In the genomic region with DNA sequence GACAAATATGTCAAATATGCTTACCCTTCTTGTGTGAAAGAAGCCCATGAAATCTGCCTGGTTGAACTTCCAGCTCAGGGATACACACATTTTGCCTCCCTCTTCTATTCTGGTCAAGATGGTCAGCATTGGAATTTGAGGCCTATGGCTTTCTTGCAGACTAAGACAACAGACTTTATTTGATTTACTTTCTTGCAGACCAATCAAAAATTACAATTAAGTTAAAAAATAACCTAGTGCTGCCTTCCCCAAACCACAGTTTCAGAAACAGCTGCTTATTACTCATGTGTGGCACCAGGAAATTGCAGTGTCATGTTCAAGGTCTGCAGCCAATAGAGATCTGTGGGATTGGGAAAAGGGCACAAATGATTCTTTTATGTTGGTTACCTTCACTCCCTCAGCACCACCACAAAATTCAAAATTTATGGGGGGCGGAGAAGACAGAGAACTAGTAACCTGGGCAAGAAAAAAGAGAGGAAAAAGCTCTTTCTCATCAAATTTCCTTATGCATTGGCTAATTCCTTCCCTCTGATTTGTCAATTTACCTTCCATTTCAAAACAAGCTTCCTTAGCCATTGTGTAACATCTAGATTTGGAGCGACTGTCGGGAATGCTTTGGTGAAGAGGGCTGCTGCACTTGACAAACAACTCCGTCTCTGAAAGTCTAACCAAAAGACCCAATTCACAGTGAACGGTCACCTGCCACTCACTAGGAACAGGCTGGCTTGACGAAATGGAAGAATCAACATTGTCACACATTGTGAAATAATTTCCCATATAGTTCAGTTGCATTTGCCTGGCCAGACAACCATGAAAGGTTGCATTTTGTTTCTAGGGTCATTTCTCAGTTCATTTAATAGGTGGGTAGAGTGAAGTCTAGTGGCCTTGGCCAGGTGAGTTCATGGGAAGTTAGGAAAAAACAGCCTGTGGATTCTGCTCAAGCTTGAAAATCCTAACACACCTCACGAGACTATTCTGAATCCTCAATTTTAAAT, we compare ENCODE assay signal across 1 cellular context.
TF ChIP-seq lines count a peak whose summit lies in the region.

No MANE protein-coding gene starts in this region.

TF ChIP-seq in HepG2, 621 proteins besides CTCF, POLR2A, EP300 and RAD21 (continued from another document and continues in another):
- TF ChIP-seq U2AF2 (IDR thresholded peaks at IDR 0.05; ENCODE audit: low read depth, low read length) (0 out of 2 replicates have a peak, but pooled peaks have one; percentile 8), ZNF282 (IDR thresholded peaks at IDR 0.05; ENCODE audit: partially characterized antibody) (no peak), MIER3 (CRISPR knock-in tag; IDR thresholded peaks at IDR 0.05; ENCODE audit: borderline replicate concordance) (peak; percentile 96), YEATS2 (CRISPR knock-in tag; IDR thresholded peaks at IDR 0.05; ENCODE audit: borderline replicate concordance) (peak; percentile 83; the same call in 1 of the 2 replicates), ZFP62 (CRISPR knock-in tag; IDR thresholded peaks at IDR 0.05) (no peak), TBP (CRISPR knock-in tag; IDR thresholded peaks at IDR 0.05) (no peak), ZNF367 (CRISPR knock-in tag; IDR thresholded peaks at IDR 0.05; ENCODE audit: borderline replicate concordance) (no peak), TMF1 (CRISPR knock-in tag; IDR thresholded peaks at IDR 0.05; ENCODE audit: low read depth) (no peak), MEIS2 (CRISPR knock-in tag; IDR thresholded peaks at IDR 0.05) (peak; percentile 98), MBD4 (IDR thresholded peaks at IDR 0.05; ENCODE audit: borderline replicate concordance, low read length) (no peak; the same call in none of the 2 replicates), BHLHE40 (IDR thresholded peaks at IDR 0.05; ENCODE audit: low read length) (peak; percentile 91), FOXC1 (CRISPR knock-in tag; IDR thresholded peaks at IDR 0.05; ENCODE audit: borderline replicate concordance) (peak; percentile 89), ZNF431 (CRISPR knock-in tag; IDR thresholded peaks at IDR 0.05; ENCODE audit: borderline replicate concordance, low read depth) (peak; percentile 56; the same call in 1 of the 2 replicates), PHF20 (CRISPR knock-in tag; IDR thresholded peaks at IDR 0.05) (peak; percentile 41; the same call in 1 of the 2 replicates), ZNF256 (CRISPR knock-in tag; conservative IDR thresholded peaks at IDR 0.05) (no peak), HDAC1 (CRISPR knock-in tag; IDR thresholded peaks at IDR 0.05) (peak; percentile 90), TP53 (CRISPR knock-in tag; conservative IDR thresholded peaks at IDR 0.05) (no peak), ZNF264 (CRISPR knock-in tag; IDR thresholded peaks at IDR 0.05) (peak; percentile 93), RARG (CRISPR knock-in tag; IDR thresholded peaks at IDR 0.05; ENCODE audit: low read depth) (no peak), ATF7 (IDR thresholded peaks at IDR 0.05) (peak; percentile 72), ATF7 (CRISPR knock-in tag; IDR thresholded peaks at IDR 0.05) (peak; percentile 57; the same call in 1 of the 2 replicates), GFI1 (CRISPR knock-in tag; IDR thresholded peaks at IDR 0.05; ENCODE audit: borderline replicate concordance) (peak; percentile 80; the same call in 1 of the 2 replicates), PHB2 (IDR thresholded peaks at IDR 0.05; ENCODE audit: partially characterized antibody) (no peak), MYC (CRISPR knock-in tag; IDR thresholded peaks at IDR 0.05; ENCODE audit: borderline replicate concordance) (no peak), RBFOX2 (IDR thresholded peaks at IDR 0.05; ENCODE audit: low read depth, low read length) (no peak), ATRX (CRISPR knock-in tag; IDR thresholded peaks at IDR 0.05; ENCODE audit: borderline replicate concordance) (no peak), KAT2B (IDR thresholded peaks at IDR 0.05; ENCODE audit: borderline replicate concordance, low read depth, low read length) (no peak), SNRNP70 (IDR thresholded peaks at IDR 0.05; ENCODE audit: low read depth, low read length) (no peak)
- TF ChIP-seq, protein P1, sequence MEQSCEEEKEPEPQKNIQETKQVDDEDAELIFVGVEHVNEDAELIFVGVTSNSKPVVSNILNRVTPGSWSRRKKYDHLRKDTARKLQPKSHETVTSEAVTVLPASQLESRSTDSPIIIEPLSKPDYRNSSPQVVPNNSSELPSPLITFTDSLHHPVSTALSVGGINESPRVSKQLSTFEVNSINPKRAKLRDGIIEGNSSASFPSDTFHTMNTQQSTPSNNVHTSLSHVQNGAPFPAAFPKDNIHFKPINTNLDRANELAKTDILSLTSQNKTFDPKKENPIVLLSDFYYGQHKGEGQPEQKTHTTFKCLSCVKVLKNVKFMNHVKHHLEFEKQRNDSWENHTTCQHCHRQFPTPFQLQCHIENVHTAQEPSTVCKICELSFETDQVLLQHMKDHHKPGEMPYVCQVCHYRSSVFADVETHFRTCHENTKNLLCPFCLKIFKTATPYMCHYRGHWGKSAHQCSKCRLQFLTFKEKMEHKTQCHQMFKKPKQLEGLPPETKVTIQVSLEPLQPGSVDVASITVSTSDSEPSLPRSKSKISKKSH (CRISPR knock-in tag; IDR thresholded peaks at IDR 0.05; ENCODE audit: borderline replicate concordance) = no peak
- TF ChIP-seq, protein P2, sequence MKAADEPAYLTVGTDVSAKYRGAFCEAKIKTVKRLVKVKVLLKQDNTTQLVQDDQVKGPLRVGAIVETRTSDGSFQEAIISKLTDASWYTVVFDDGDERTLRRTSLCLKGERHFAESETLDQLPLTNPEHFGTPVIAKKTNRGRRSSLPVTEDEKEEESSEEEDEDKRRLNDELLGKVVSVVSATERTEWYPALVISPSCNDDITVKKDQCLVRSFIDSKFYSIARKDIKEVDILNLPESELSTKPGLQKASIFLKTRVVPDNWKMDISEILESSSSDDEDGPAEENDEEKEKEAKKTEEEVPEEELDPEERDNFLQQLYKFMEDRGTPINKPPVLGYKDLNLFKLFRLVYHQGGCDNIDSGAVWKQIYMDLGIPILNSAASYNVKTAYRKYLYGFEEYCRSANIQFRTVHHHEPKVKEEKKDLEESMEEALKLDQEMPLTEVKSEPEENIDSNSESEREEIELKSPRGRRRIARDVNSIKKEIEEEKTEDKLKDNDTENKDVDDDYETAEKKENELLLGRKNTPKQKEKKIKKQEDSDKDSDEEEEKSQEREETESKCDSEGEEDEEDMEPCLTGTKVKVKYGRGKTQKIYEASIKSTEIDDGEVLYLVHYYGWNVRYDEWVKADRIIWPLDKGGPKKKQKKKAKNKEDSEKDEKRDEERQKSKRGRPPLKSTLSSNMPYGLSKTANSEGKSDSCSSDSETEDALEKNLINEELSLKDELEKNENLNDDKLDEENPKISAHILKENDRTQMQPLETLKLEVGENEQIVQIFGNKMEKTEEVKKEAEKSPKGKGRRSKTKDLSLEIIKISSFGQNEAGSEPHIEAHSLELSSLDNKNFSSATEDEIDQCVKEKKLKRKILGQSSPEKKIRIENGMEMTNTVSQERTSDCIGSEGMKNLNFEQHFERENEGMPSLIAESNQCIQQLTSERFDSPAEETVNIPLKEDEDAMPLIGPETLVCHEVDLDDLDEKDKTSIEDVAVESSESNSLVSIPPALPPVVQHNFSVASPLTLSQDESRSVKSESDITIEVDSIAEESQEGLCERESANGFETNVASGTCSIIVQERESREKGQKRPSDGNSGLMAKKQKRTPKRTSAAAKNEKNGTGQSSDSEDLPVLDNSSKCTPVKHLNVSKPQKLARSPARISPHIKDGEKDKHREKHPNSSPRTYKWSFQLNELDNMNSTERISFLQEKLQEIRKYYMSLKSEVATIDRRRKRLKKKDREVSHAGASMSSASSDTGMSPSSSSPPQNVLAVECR (CRISPR knock-in tag; IDR thresholded peaks at IDR 0.05; ENCODE audit: borderline replicate concordance) = peak; percentile 88; the same call in 1 of the 2 replicates
- TF ChIP-seq, protein P3, sequence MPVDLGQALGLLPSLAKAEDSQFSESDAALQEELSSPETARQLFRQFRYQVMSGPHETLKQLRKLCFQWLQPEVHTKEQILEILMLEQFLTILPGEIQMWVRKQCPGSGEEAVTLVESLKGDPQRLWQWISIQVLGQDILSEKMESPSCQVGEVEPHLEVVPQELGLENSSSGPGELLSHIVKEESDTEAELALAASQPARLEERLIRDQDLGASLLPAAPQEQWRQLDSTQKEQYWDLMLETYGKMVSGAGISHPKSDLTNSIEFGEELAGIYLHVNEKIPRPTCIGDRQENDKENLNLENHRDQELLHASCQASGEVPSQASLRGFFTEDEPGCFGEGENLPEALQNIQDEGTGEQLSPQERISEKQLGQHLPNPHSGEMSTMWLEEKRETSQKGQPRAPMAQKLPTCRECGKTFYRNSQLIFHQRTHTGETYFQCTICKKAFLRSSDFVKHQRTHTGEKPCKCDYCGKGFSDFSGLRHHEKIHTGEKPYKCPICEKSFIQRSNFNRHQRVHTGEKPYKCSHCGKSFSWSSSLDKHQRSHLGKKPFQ (CRISPR knock-in tag; IDR thresholded peaks at IDR 0.05; ENCODE audit: insufficient replicate concordance) = peak; percentile 66
- TF ChIP-seq, protein P4, sequence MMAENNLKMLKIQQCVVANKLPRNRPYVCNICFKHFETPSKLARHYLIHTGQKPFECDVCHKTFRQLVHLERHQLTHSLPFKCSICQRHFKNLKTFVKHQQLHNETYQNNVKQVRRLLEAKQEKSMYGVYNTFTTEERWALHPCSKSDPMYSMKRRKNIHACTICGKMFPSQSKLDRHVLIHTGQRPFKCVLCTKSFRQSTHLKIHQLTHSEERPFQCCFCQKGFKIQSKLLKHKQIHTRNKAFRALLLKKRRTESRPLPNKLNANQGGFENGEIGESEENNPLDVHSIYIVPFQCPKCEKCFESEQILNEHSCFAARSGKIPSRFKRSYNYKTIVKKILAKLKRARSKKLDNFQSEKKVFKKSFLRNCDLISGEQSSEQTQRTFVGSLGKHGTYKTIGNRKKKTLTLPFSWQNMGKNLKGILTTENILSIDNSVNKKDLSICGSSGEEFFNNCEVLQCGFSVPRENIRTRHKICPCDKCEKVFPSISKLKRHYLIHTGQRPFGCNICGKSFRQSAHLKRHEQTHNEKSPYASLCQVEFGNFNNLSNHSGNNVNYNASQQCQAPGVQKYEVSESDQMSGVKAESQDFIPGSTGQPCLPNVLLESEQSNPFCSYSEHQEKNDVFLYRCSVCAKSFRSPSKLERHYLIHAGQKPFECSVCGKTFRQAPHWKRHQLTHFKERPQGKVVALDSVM (CRISPR knock-in tag; IDR thresholded peaks at IDR 0.05) = no peak
- TF ChIP-seq, protein P5, sequence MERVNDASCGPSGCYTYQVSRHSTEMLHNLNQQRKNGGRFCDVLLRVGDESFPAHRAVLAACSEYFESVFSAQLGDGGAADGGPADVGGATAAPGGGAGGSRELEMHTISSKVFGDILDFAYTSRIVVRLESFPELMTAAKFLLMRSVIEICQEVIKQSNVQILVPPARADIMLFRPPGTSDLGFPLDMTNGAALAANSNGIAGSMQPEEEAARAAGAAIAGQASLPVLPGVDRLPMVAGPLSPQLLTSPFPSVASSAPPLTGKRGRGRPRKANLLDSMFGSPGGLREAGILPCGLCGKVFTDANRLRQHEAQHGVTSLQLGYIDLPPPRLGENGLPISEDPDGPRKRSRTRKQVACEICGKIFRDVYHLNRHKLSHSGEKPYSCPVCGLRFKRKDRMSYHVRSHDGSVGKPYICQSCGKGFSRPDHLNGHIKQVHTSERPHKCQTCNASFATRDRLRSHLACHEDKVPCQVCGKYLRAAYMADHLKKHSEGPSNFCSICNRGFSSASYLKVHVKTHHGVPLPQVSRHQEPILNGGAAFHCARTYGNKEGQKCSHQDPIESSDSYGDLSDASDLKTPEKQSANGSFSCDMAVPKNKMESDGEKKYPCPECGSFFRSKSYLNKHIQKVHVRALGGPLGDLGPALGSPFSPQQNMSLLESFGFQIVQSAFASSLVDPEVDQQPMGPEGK (CRISPR knock-in tag; IDR thresholded peaks at IDR 0.05) = peak; percentile 74
- TF ChIP-seq, protein P6, sequence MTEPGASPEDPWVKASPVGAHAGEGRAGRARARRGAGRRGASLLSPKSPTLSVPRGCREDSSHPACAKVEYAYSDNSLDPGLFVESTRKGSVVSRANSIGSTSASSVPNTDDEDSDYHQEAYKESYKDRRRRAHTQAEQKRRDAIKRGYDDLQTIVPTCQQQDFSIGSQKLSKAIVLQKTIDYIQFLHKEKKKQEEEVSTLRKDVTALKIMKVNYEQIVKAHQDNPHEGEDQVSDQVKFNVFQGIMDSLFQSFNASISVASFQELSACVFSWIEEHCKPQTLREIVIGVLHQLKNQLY (CRISPR knock-in tag; IDR thresholded peaks at IDR 0.05) = peak; percentile 79
- TF ChIP-seq, protein P7, sequence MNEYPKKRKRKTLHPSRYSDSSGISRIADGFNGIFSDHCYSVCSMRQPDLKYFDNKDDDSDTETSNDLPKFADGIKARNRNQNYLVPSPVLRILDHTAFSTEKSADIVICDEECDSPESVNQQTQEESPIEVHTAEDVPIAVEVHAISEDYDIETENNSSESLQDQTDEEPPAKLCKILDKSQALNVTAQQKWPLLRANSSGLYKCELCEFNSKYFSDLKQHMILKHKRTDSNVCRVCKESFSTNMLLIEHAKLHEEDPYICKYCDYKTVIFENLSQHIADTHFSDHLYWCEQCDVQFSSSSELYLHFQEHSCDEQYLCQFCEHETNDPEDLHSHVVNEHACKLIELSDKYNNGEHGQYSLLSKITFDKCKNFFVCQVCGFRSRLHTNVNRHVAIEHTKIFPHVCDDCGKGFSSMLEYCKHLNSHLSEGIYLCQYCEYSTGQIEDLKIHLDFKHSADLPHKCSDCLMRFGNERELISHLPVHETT (CRISPR knock-in tag; conservative IDR thresholded peaks at IDR 0.05) = peak; percentile 83
- TF ChIP-seq, protein P8, sequence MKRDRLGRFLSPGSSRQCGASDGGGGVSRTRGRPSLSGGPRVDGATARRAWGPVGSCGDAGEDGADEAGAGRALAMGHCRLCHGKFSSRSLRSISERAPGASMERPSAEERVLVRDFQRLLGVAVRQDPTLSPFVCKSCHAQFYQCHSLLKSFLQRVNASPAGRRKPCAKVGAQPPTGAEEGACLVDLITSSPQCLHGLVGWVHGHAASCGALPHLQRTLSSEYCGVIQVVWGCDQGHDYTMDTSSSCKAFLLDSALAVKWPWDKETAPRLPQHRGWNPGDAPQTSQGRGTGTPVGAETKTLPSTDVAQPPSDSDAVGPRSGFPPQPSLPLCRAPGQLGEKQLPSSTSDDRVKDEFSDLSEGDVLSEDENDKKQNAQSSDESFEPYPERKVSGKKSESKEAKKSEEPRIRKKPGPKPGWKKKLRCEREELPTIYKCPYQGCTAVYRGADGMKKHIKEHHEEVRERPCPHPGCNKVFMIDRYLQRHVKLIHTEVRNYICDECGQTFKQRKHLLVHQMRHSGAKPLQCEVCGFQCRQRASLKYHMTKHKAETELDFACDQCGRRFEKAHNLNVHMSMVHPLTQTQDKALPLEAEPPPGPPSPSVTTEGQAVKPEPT (CRISPR knock-in tag; IDR thresholded peaks at IDR 0.05; ENCODE audit: low read depth) = no peak
- TF ChIP-seq, protein P9, sequence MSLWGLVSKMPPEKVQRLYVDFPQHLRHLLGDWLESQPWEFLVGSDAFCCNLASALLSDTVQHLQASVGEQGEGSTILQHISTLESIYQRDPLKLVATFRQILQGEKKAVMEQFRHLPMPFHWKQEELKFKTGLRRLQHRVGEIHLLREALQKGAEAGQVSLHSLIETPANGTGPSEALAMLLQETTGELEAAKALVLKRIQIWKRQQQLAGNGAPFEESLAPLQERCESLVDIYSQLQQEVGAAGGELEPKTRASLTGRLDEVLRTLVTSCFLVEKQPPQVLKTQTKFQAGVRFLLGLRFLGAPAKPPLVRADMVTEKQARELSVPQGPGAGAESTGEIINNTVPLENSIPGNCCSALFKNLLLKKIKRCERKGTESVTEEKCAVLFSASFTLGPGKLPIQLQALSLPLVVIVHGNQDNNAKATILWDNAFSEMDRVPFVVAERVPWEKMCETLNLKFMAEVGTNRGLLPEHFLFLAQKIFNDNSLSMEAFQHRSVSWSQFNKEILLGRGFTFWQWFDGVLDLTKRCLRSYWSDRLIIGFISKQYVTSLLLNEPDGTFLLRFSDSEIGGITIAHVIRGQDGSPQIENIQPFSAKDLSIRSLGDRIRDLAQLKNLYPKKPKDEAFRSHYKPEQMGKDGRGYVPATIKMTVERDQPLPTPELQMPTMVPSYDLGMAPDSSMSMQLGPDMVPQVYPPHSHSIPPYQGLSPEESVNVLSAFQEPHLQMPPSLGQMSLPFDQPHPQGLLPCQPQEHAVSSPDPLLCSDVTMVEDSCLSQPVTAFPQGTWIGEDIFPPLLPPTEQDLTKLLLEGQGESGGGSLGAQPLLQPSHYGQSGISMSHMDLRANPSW (CRISPR knock-in tag; IDR thresholded peaks at IDR 0.05; ENCODE audit: borderline replicate concordance) = peak; percentile 98
